ENCODE assay signal across 10 cellular contexts in genomic region chr16:27320261-27321012, GRCh38. TPM values are rescaled to one million over a fixed set of nuclear protein-coding genes. Genes with fewer than 3 reads are reported as not detected.
DNase-seq lines count a peak whose midpoint lies in the region; ATAC-seq and TF ChIP-seq lines count a peak whose summit lies in the region.
"Had no signal": no experiment of that assay in that cellular context is flagged by ENCODE, and none has a peak within 500 bp of the region (broad histone marks: within the 10 kb centered on the region; RNA-seq: fewer than 3 reads in every experiment).

No MANE protein-coding gene starts in this region.

- H3K27ac ChIP-seq in lower lobe of right lung (peak overlapping the region; percentile 47), tibial artery (peak overlapping the region; percentile 97 to 99)

- no peak for DNase-seq in activated naive CD4-positive, alpha-beta T cell treated with anti-CD3 and anti-CD28 coated beads, Interleukin-2, amount 10 ng/mL, durations not matched to agents 7 days and 5 days
- no peak for DNase-seq in activated naive CD4-positive, alpha-beta T cell treated with Interleukin-2 at 50 U/mL for 16 hours
- peak in 1 of 2 donors; percentile 52 for DNase-seq in activated naive CD4-positive, alpha-beta T cell treated with anti-CD3 and anti-CD28 coated beads, Interleukin-2, amount 50 U/mL, for 72 hours (ENCODE audit: low spot score in 2 of 2)
- DNase-seq in lower lobe of right lung: no peak
- peak in 1 of 2 donors; percentile 21 for DNase-seq in tibial artery
- no peak for DNase-seq in amniotic stem cell (lab: John Stamatoyannopoulos, UW)
- no peak for DNase-seq in NCI-H1436 (lab: John Stamatoyannopoulos, UW)
- DNase-seq in activated CD4-positive, CD25-positive, alpha-beta regulatory T cell treated with anti-CD3 and anti-CD28 coated beads, Interleukin-2, amount 50 U/mL, for 72 hours: no peak
- DNase-seq: GOT3; stimulated activated CD4-positive, alpha-beta T cell treated with anti-CD3 and anti-CD28 coated beads, Interleukin-15, amount 100 ng/mL, for 24 hours had no signal

- H3K27ac Mint-ChIP-seq in activated naive CD4-positive, alpha-beta T cell treated with anti-CD3 and anti-CD28 coated beads, Interleukin-2, amount 10 ng/mL, durations not matched to agents 7 days and 5 days: peak overlapping the region; percentile 95
- H3K27ac Mint-ChIP-seq in activated naive CD4-positive, alpha-beta T cell treated with anti-CD3 and anti-CD28 coated beads, Interleukin-2, amount 50 U/mL, for 72 hours: peak overlapping the region; percentile 97 to 98

- peaks cover 92% of the 10 kb centered on the region for H3K4me1 ChIP-seq in lower lobe of right lung
- peaks cover 0 to 99% (median 68%) of the 10 kb centered on the region in 4 donors for H3K4me1 ChIP-seq in tibial artery

- no peaks in the 10 kb centered on the region for H3K27me3 ChIP-seq in lower lobe of right lung (ENCODE audit: low read depth)
- H3K27me3 ChIP-seq in tibial artery: no peaks in the 10 kb centered on the region

- H3K27me3 Mint-ChIP-seq in activated naive CD4-positive, alpha-beta T cell treated with anti-CD3 and anti-CD28 coated beads, Interleukin-2, amount 10 ng/mL, durations not matched to agents 7 days and 5 days: no peaks in the 10 kb centered on the region

- intact Hi-C loops in lower lobe of right lung (cut with DNase I): no loop called here
- intact Hi-C loops in tibial artery (cut with DNase I; ENCODE audit: low total_unique reads): no loop called here

- H3K36me3 ChIP-seq in lower lobe of right lung: peaks cover 11% of the 10 kb centered on the region
- no peaks in the 10 kb centered on the region for H3K36me3 ChIP-seq in tibial artery

- no peak for ATAC-seq in activated naive CD4-positive, alpha-beta T cell treated with anti-CD3 and anti-CD28 coated beads, Interleukin-2, amount 50 U/mL, for 72 hours
- ATAC-seq in lower lobe of right lung: no peak

- H3K4me3 Mint-ChIP-seq in activated naive CD4-positive, alpha-beta T cell treated with anti-CD3 and anti-CD28 coated beads, Interleukin-2, amount 10 ng/mL, durations not matched to agents 7 days and 5 days: peak overlapping the region; percentile 94

- CTCF ChIA-PET in activated naive CD4-positive, alpha-beta T cell treated with anti-CD3 and anti-CD28 coated beads, Interleukin-2, amount 10 ng/mL, durations not matched to agents 7 days and 5 days (lab: Charles Lee): interaction anchor here (1.0 to 4.7 kb wide), 4 partner anchors 47 to 141 kb away, joined by 3 to 29 read pairs (median 15); no protein-coding TSS in a partner anchor

- H3K4me1 Mint-ChIP-seq in activated naive CD4-positive, alpha-beta T cell treated with anti-CD3 and anti-CD28 coated beads, Interleukin-2, amount 10 ng/mL, durations not matched to agents 7 days and 5 days: peaks cover 90% of the 10 kb centered on the region

- H3K9me3 ChIP-seq in lower lobe of right lung (no peaks in the 10 kb centered on the region), tibial artery (no peaks in the 10 kb centered on the region)

- H3K36me3 Mint-ChIP-seq in activated naive CD4-positive, alpha-beta T cell treated with anti-CD3 and anti-CD28 coated beads, Interleukin-2, amount 10 ng/mL, durations not matched to agents 7 days and 5 days: peaks cover 81% of the 10 kb centered on the region
- peaks cover 66 to 77% of the 10 kb centered on the region in 2 donors for H3K36me3 Mint-ChIP-seq in activated naive CD4-positive, alpha-beta T cell treated with anti-CD3 and anti-CD28 coated beads, Interleukin-2, amount 50 U/mL, for 72 hours

- no peak for TF ChIP-seq CTCF in lower lobe of right lung (IDR thresholded peaks at IDR 0.05)
- no peak for TF ChIP-seq CTCF in tibial artery (IDR thresholded peaks at IDR 0.05)

- H3K9me3 Mint-ChIP-seq in activated naive CD4-positive, alpha-beta T cell treated with anti-CD3 and anti-CD28 coated beads, Interleukin-2, amount 10 ng/mL, durations not matched to agents 7 days and 5 days: no peaks in the 10 kb centered on the region
- H3K9me3 Mint-ChIP-seq in activated naive CD4-positive, alpha-beta T cell treated with anti-CD3 and anti-CD28 coated beads, Interleukin-2, amount 50 U/mL, for 72 hours: no peaks in the 10 kb centered on the region

- H3K4me3 ChIP-seq in lower lobe of right lung: no peak overlapping the region
- no peak overlapping the region for H3K4me3 ChIP-seq in tibial artery

RNA-seq across cellular contexts. Expression of gene IL4R, which starts 6.7 kb away (rescaled TPM):
- total RNA-seq in activated naive CD4-positive, alpha-beta T cell treated with anti-CD3 and anti-CD28 coated beads, Interleukin-2, amount 50 U/mL, for 72 hours: 100 to 1,000 TPM; 166 to 218 TPM
- total RNA-seq in lower lobe of right lung: 143 TPM

RNA-seq across cellular contexts. Expression of gene NSMCE1, which starts 51.9 kb away (rescaled TPM):
- 100 to 1,000 TPM; 106 to 132 TPM for total RNA-seq in activated naive CD4-positive, alpha-beta T cell treated with anti-CD3 and anti-CD28 coated beads, Interleukin-2, amount 50 U/mL, for 72 hours
- total RNA-seq in lower lobe of right lung: 53.0 TPM
